In the genomic region with DNA sequence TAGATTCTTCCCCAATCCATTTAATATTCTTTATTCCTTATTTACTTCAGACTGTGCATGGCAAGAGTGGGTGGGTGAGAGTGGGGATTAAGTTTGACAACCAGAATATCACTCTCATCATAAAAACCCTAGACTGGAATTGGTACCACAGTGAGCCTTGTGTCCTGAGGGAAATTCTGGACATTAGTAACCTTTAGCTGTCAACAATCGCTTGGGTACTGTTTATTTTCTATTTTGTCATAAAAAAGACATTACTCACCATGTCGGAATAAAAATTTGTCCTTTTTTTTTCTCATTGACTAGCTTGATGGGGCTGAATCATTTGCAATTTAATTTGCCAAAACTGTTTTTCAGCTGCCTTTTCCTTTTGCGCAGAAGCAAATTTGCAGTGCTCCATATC, we compare ENCODE assay signal across 21 cellular contexts.
DNase-seq lines count a peak whose midpoint lies in the region; ATAC-seq, FAIRE-seq and TF ChIP-seq lines count a peak whose summit lies in the region.
"Had no signal": no experiment of that assay in that cellular context is flagged by ENCODE, and none has a peak within 500 bp of the region (broad histone marks: within the 10 kb centered on the region; RNA-seq: fewer than 3 reads in every experiment).

No MANE protein-coding gene starts in this region.

- no peak overlapping the region for H4K91ac ChIP-seq in H9 (ENCODE audit: insufficient read length, low read depth, low read length)

- no peaks in the 10 kb centered on the region for H3K36me3 Mint-ChIP-seq in CD14-positive monocyte
- no peaks in the 10 kb centered on the region for H3K36me3 Mint-ChIP-seq in H9 (ENCODE audit: insufficient read depth in 1 of 3, low read depth in 3 of 3)
- H3K36me3 Mint-ChIP-seq: CD8-positive, alpha-beta memory T cell had no signal

- no peak overlapping the region for H3K27ac Mint-ChIP-seq in CD14-positive monocyte
- no peak overlapping the region for H3K27ac Mint-ChIP-seq in H9
- H3K27ac Mint-ChIP-seq: CD8-positive, alpha-beta memory T cell had no signal

- no peak overlapping the region for H3K56ac ChIP-seq in H9 (ENCODE audit: insufficient read length, low read depth, low read length)

- H3K27me3 ChIP-seq in OCI-LY3 (ENCODE audit: low read depth, low read length) (no peaks in the 10 kb centered on the region), osteoblast (ENCODE audit: insufficient read depth, low read length) (no peaks in the 10 kb centered on the region), MG63 (no peaks in the 10 kb centered on the region), H9 (ENCODE audit: insufficient read depth, low read length) (no peaks in the 10 kb centered on the region)
- H3K27me3 ChIP-seq: BLaER1 treated with 17β-estradiol and CSF1 and Interleukin-3, amounts not matched to agents 10 nM and 100 nM had no signal

- H3K9me3 ChIP-seq in A549 = no peaks in the 10 kb centered on the region
- H3K9me3 ChIP-seq in OCI-LY3 (ENCODE audit: insufficient read depth, low read length) = no peaks in the 10 kb centered on the region
- H3K9me3 ChIP-seq in osteoblast (ENCODE audit: low read depth, low read length) = no peaks in the 10 kb centered on the region
- H3K9me3 ChIP-seq in MG63 = no peaks in the 10 kb centered on the region
- H3K9me3 ChIP-seq in H9 (ENCODE audit: control insufficient read depth, low read depth, low read length) = no peaks in the 10 kb centered on the region
- H3K9me3 ChIP-seq: BLaER1 treated with 17β-estradiol and CSF1 and Interleukin-3, amounts not matched to agents 10 nM and 100 nM had no signal

- TF ChIP-seq RAD21 in A549 (conservative IDR thresholded peaks at IDR 0.05 in 1 of 2, IDR thresholded peaks at IDR 0.05 in 1 of 2) = no peak

- H4K20me1 ChIP-seq in OCI-LY3 (ENCODE audit: insufficient read depth, low read length) (no peaks in the 10 kb centered on the region), osteoblast (ENCODE audit: insufficient read depth, low read length) (no peaks in the 10 kb centered on the region), H9 (ENCODE audit: control insufficient read depth, insufficient read depth, insufficient read length) (no peaks in the 10 kb centered on the region)
- H4K20me1 ChIP-seq: BLaER1 treated with 17β-estradiol and CSF1 and Interleukin-3, amounts not matched to agents 10 nM and 100 nM had no signal

- DNase-seq in A549 (ENCODE audit: low read depth in 1 of 2, low spot score in 1 of 2) = no peak
- DNase-seq in ELR (ENCODE audit: low read depth) = peak; percentile 35
- no peak for DNase-seq in osteoblast (ENCODE audit: insufficient read length, low spot score, missing footprints)
- DNase-seq in MG63 = no peak
- DNase-seq in CD14-positive monocyte (ENCODE audit: low spot score) = no peak
- DNase-seq in H9 = no peak
- DNase-seq: CD8-positive, alpha-beta memory T cell; DMS79; H7; KBM-7; NCI-H1048; NCI-H1436; NCI-H2029 treated with DMSO at 0.1 percent for 48 hours; NCI-H2171; NCI-H526; SHP77 treated with DMSO at 0.1 percent for 48 hours; T-helper 1 cell had no signal

- no peak overlapping the region for H3K14ac ChIP-seq in H9 (ENCODE audit: insufficient read depth, low read length)

- H2AK5ac ChIP-seq in H9 (ENCODE audit: insufficient read length, low read length) = no peak overlapping the region

- H3K79me2 ChIP-seq in OCI-LY3 (ENCODE audit: low read length) (no peaks in the 10 kb centered on the region), osteoblast (ENCODE audit: insufficient read depth, low read length) (no peaks in the 10 kb centered on the region), H9 (ENCODE audit: insufficient read depth, low read length) (no peaks in the 10 kb centered on the region)

- H2BK120ac ChIP-seq in H9 (ENCODE audit: low read depth, low read length, poor library complexity, severe bottlenecking) = no peak overlapping the region

- TF ChIP-seq EP300 in A549 (IDR thresholded peaks at IDR 0.05) = no peak

- H3K9ac ChIP-seq in OCI-LY3 (ENCODE audit: low read length) (0 out of 2 replicates have a peak overlapping the region, but pooled peaks have one; percentile 4), H9 (ENCODE audit: extremely low read depth, insufficient read length, low read length) (no peak overlapping the region)
- H3K9ac ChIP-seq: BLaER1 treated with 17β-estradiol and CSF1 and Interleukin-3, amounts not matched to agents 10 nM and 100 nM had no signal

- H4K5ac ChIP-seq in H9 (ENCODE audit: insufficient read length, low read depth, low read length) = no peak overlapping the region

- H3K18ac ChIP-seq in H9 (ENCODE audit: insufficient read length, low read depth, low read length) = no peak overlapping the region

- H3K4me3 ChIP-seq in A549 (no peak overlapping the region), OCI-LY3 (ENCODE audit: low read length) (peak overlapping the region; percentile 30), osteoblast (ENCODE audit: insufficient read depth, low read length) (no peak overlapping the region), MG63 (no peak overlapping the region)
- H3K4me3 ChIP-seq: BLaER1 treated with 17β-estradiol and CSF1 and Interleukin-3, amounts not matched to agents 10 nM and 100 nM had no signal

- H2BK20ac ChIP-seq in H9 (ENCODE audit: low read depth, low read length, poor library complexity, severe bottlenecking) = no peak overlapping the region

- WGBS in A549 (ENCODE audit: missing lambda C conversion rate) = 19% methylated on average over 3 of the region's 3 CpGs
- no CpG with 5 or more reads among the region's 3 CpGs for WGBS in H9 (ENCODE audit: extremely low coverage, insufficient read length, low lambda C conversion rate)

- ATAC-seq in A549 = no peak; a peak in 1 of 6 replicates
- no peak for ATAC-seq in HG02763 (IDR thresholded peaks at IDR 0.05; ENCODE audit: unreplicated experiment)

- H2BK5ac ChIP-seq in H9 (ENCODE audit: insufficient read length, low read length) = no peak overlapping the region

- no peak overlapping the region for H3K4ac ChIP-seq in H9 (ENCODE audit: low read depth, low read length)

- no peak overlapping the region for H3K23ac ChIP-seq in H9 (ENCODE audit: insufficient read length, low read depth, low read length)

- H3K4me2 ChIP-seq in A549 (peak overlapping the region; percentile 63), OCI-LY3 (ENCODE audit: low read length) (peak overlapping the region; percentile 51), osteoblast (ENCODE audit: insufficient read depth, low read length) (no peak overlapping the region), H9 (ENCODE audit: insufficient read depth, insufficient read length, low read length) (no peak overlapping the region)
- H3K4me2 ChIP-seq: BLaER1 treated with 17β-estradiol and CSF1 and Interleukin-3, amounts not matched to agents 10 nM and 100 nM had no signal

- H3K79me1 ChIP-seq in H9 (ENCODE audit: insufficient read depth, low read depth, low read length, poor library complexity, severe bottlenecking) = no peaks in the 10 kb centered on the region

- CTCF ChIA-PET in A549 (lab: Yijun Ruan, JAX) = interaction anchor here (0.7 kb wide), 1 partner anchor 48 kb away, joined by 3 read pairs; no protein-coding TSS in a partner anchor

- H3K9me3 Mint-ChIP-seq in CD14-positive monocyte = peaks cover 0 to 5% (median 0%) of the 10 kb centered on the region in 7 donors
- H3K9me3 Mint-ChIP-seq in H9 = no peaks in the 10 kb centered on the region

- H3K4me3 Mint-ChIP-seq in CD14-positive monocyte (no peak overlapping the region), H9 (no peak overlapping the region)
- H3K4me3 Mint-ChIP-seq: CD8-positive, alpha-beta memory T cell had no signal

- intact Hi-C loops in CD14-positive monocyte (cut with micrococcal nuclease) = no loop called here

- no peak overlapping the region for H2AFZ ChIP-seq in OCI-LY3 (ENCODE audit: low read depth, low read length)
- peak overlapping the region; percentile 50 for H2AFZ ChIP-seq in osteoblast (ENCODE audit: low read length)
- no peak overlapping the region for H2AFZ ChIP-seq in H9 (ENCODE audit: low read length)

- H3K27me3 Mint-ChIP-seq in CD14-positive monocyte (ENCODE audit: low read depth in 3 of 3) (no peaks in the 10 kb centered on the region), H9 (ENCODE audit: low read depth) (no peaks in the 10 kb centered on the region)
- H3K27me3 Mint-ChIP-seq: CD8-positive, alpha-beta memory T cell had no signal

- no peak overlapping the region for H4K8ac ChIP-seq in H9 (replicated peaks; ENCODE audit: insufficient read length, low read depth, low read length)

- peak overlapping the region; percentile 0 to 45; a peak in 1 of 6 replicates for H3K27ac ChIP-seq in A549
- H3K27ac ChIP-seq in OCI-LY3 (ENCODE audit: low read length) = no peak overlapping the region
- H3K27ac ChIP-seq in osteoblast (ENCODE audit: low read depth, low read length) = no peak overlapping the region
- H3K27ac ChIP-seq in H9 (ENCODE audit: insufficient read length, low read depth, low read length) = no peak overlapping the region
- H3K27ac ChIP-seq: BLaER1 treated with 17β-estradiol and CSF1 and Interleukin-3, amounts not matched to agents 10 nM and 100 nM had no signal

- no peak overlapping the region for H3T11ph ChIP-seq in H9 (ENCODE audit: low read length)

- no peaks in the 10 kb centered on the region for H3K36me3 ChIP-seq in OCI-LY3 (replicated peaks; ENCODE audit: low read depth, low read length)
- H3K36me3 ChIP-seq in osteoblast (ENCODE audit: insufficient read depth, low read length) = no peaks in the 10 kb centered on the region
- no peaks in the 10 kb centered on the region for H3K36me3 ChIP-seq in MG63
- H3K36me3 ChIP-seq: BLaER1 treated with 17β-estradiol and CSF1 and Interleukin-3, amounts not matched to agents 10 nM and 100 nM had no signal

- H3K4me1 ChIP-seq in A549 (peaks cover 24% of the 10 kb centered on the region), OCI-LY3 (ENCODE audit: low read length) (peaks cover 10% of the 10 kb centered on the region), osteoblast (ENCODE audit: insufficient read depth, low read length) (no peaks in the 10 kb centered on the region), H9 (ENCODE audit: insufficient read depth, low read length) (no peaks in the 10 kb centered on the region)
- H3K4me1 ChIP-seq: BLaER1 treated with 17β-estradiol and CSF1 and Interleukin-3, amounts not matched to agents 10 nM and 100 nM had no signal

- POLR2A ChIA-PET in A549 (lab: Yijun Ruan, JAX) = no interaction called here

- TF ChIP-seq CTCF in A549 (IDR thresholded peaks at IDR 0.05) (no peak), OCI-LY3 (IDR thresholded peaks at IDR 0.05; ENCODE audit: low read depth, low read length) (no peak), osteoblast (IDR thresholded peaks at IDR 0.05; ENCODE audit: extremely low read depth, low read depth, low read length) (no peak), CD14-positive monocyte (IDR thresholded peaks at IDR 0.05) (no peak), H9 (conservative IDR thresholded peaks at IDR 0.05) (no peak)

- H2BK12ac ChIP-seq in H9 (ENCODE audit: insufficient read length, low read depth, low read length) = no peak overlapping the region

- FAIRE-seq in A549 (lab: Jason Lieb, UNC) = peak; percentile 43
- FAIRE-seq: A204.1 had no signal

- H3K4me1 Mint-ChIP-seq in CD14-positive monocyte (no peaks in the 10 kb centered on the region), H9 (no peaks in the 10 kb centered on the region)
- H3K4me1 Mint-ChIP-seq: CD8-positive, alpha-beta memory T cell had no signal

- no peak for TF ChIP-seq POLR2A in A549 (IDR thresholded peaks at IDR 0.05; ENCODE audit: low read length)

- no peaks in the 10 kb centered on the region for H3K23me2 ChIP-seq in H9 (ENCODE audit: insufficient read length, low read depth, low read length, poor library complexity, severe bottlenecking)

- no peak overlapping the region for H2BK15ac ChIP-seq in H9 (ENCODE audit: low read depth, low read length)

Comparison
In these comparisons a context has a peak if more than half of its experiments do, and no peak if none do; other contexts are left out.
1. H3K27ac ChIP-seq: peak in A549 (2 of 2); none in OCI-LY3 (single experiment), osteoblast (single experiment) and H9 (single experiment).
2. H3K4me2 ChIP-seq: peak in A549 (single experiment) and OCI-LY3 (single experiment); none in osteoblast (single experiment) and H9 (single experiment).